In genomic region chr17:39484178-39484577, GRCh38 we compare ENCODE assay signal across 18 cellular contexts. TPM values are rescaled to one million over a fixed set of nuclear protein-coding genes. Genes with fewer than 3 reads are reported as not detected.
DNase-seq lines count a peak whose midpoint lies in the region; ATAC-seq and TF ChIP-seq lines count a peak whose summit lies in the region.
"Had no signal": no experiment of that assay in that cellular context is flagged by ENCODE, and none has a peak within 500 bp of the region (broad histone marks: within the 10 kb centered on the region; RNA-seq: fewer than 3 reads in every experiment).

No MANE protein-coding gene starts in this region.

- peaks cover 5% of the 10 kb centered on the region for H3K4me1 Mint-ChIP-seq in activated CD4-positive, alpha-beta T cell treated with anti-CD3 and anti-CD28 coated beads, Interleukin-2, amount 10 ng/mL, durations not matched to agents 7 days and 5 days
- H3K4me1 Mint-ChIP-seq in activated T-helper 2 cell treated with anti-CD3 and anti-CD28 coated beads, Interferon-gamma antibody, Interleukin-2, Interleukin-4, amounts not matched to agents 10 μg/mL and 5 μg/mL and 100 μg/mL, durations not matched to agents 14 hours and 24 hours and 36 hours (ENCODE audit: low read depth): peaks cover 7% of the 10 kb centered on the region

- H3K4me1 ChIP-seq in PC-9 (replicated peaks; ENCODE audit: insufficient read depth): peaks cover 35% of the 10 kb centered on the region
- H3K4me1 ChIP-seq: sigmoid colon, suprapubic skin had no signal

- no peak overlapping the region for H2AFZ ChIP-seq in PC-9

- H3K36me3 ChIP-seq in PC-9 (ENCODE audit: low read depth): peaks cover 25% of the 10 kb centered on the region; the same call in 1 of the 2 replicates

- H3K36me3 Mint-ChIP-seq in activated CD4-positive, alpha-beta T cell treated with anti-CD3 and anti-CD28 coated beads, Interleukin-2, amount 10 ng/mL, durations not matched to agents 7 days and 5 days (ENCODE audit: low read depth): peaks cover 18% of the 10 kb centered on the region
- peaks cover 34% of the 10 kb centered on the region for H3K36me3 Mint-ChIP-seq in activated T-helper 2 cell treated with anti-CD3 and anti-CD28 coated beads, Interferon-gamma antibody, Interleukin-2, Interleukin-4, amounts not matched to agents 10 μg/mL and 5 μg/mL and 100 μg/mL, durations not matched to agents 14 hours and 24 hours and 36 hours (ENCODE audit: low read depth)

- no TSS peak for BruUV-seq in PC-9 (replicated peaks; lab: Mats Ljungman, UMichigan)

- ATAC-seq in GM19351 (IDR thresholded peaks at IDR 0.05; ENCODE audit: unreplicated experiment) (peak; percentile 91), HG02884 (IDR thresholded peaks at IDR 0.05; ENCODE audit: unreplicated experiment) (peak; percentile 75)

- no peak for TF ChIP-seq CTCF in GM13976 (IDR thresholded peaks at IDR 0.05; ENCODE audit: borderline replicate concordance, control extremely low read depth, extremely low read depth, insufficient read depth, missing control alignments)
- TF ChIP-seq CTCF in PC-9 (conservative IDR thresholded peaks at IDR 0.05): no peak

- H3K79me2 ChIP-seq in PC-9 (ENCODE audit: low read depth): peaks cover 34% of the 10 kb centered on the region

- no peaks in the 10 kb centered on the region for H3K27me3 ChIP-seq in PC-9 (ENCODE audit: insufficient read depth, low read depth)
- H3K27me3 ChIP-seq: sigmoid colon, suprapubic skin had no signal

- no peaks in the 10 kb centered on the region for H3K9me3 Mint-ChIP-seq in activated CD4-positive, alpha-beta T cell treated with anti-CD3 and anti-CD28 coated beads, Interleukin-2, amount 10 ng/mL, durations not matched to agents 7 days and 5 days
- no peaks in the 10 kb centered on the region for H3K9me3 Mint-ChIP-seq in activated T-helper 2 cell treated with anti-CD3 and anti-CD28 coated beads, Interferon-gamma antibody, Interleukin-2, Interleukin-4, amounts not matched to agents 10 μg/mL and 5 μg/mL and 100 μg/mL, durations not matched to agents 14 hours and 24 hours and 36 hours

- H3K9me2 ChIP-seq in PC-9 (ENCODE audit: insufficient read depth): no peaks in the 10 kb centered on the region
- H3K9me2 ChIP-seq: SK-N-SH had no signal

- CTCF ChIA-PET in PC-9 (lab: Charles Lee): no interaction called here
- CTCF ChIA-PET in activated CD4-positive, alpha-beta T cell treated with anti-CD3 and anti-CD28 coated beads, Interleukin-2, amount 10 ng/mL, durations not matched to agents 7 days and 5 days (lab: Charles Lee): no interaction called here

- H4K20me1 ChIP-seq in PC-9 (ENCODE audit: insufficient read depth): peaks cover 18% of the 10 kb centered on the region; the same call in 1 of the 2 replicates

- no peaks in the 10 kb centered on the region for H3K9me3 ChIP-seq in PC-9 (ENCODE audit: insufficient read depth, low read depth)
- H3K9me3 ChIP-seq: sigmoid colon, SK-N-SH, suprapubic skin had no signal

- intact Hi-C loops in PC-9 (cut with micrococcal nuclease; ENCODE audit: unreplicated experiment): no loop called here
- intact Hi-C loops in activated T-helper 2 cell treated with anti-CD3 and anti-CD28 coated beads, Interferon-gamma antibody, Interleukin-2, Interleukin-4, amounts not matched to agents 10 μg/mL and 5 μg/mL and 100 μg/mL, durations not matched to agents 14 hours and 24 hours and 36 hours (cut with micrococcal nuclease): no loop called here

- DNase-seq in GM13976 (ENCODE audit: low spot score): peak; percentile 78
- DNase-seq in PC-9: no peak
- DNase-seq in activated CD4-positive, alpha-beta T cell treated with anti-CD3 and anti-CD28 coated beads, Interleukin-2, amount 10 ng/mL, durations not matched to agents 7 days and 5 days: no peak
- DNase-seq in dermis blood vessel endothelial cell: no peak
- DNase-seq in activated T-helper 2 cell treated with anti-CD3 and anti-CD28 coated beads, Interferon-gamma antibody, Interleukin-2, Interleukin-4, amounts not matched to agents 10 μg/mL and 5 μg/mL and 100 μg/mL, durations not matched to agents 14 hours and 24 hours and 36 hours (ENCODE audit: low spot score): no peak
- no peak for DNase-seq in NCI-H187 treated with DMSO at 0.1 percent for 48 hours (lab: John Stamatoyannopoulos, UW)
- DNase-seq: amniotic stem cell; H7; NCI-H187; NCI-H446 treated with DMSO at 0.1 percent for 48 hours; nucleus accumbens; OCI-M1; SK-N-SH; stimulated activated CD4-positive, alpha-beta T cell treated with anti-CD3 and anti-CD28 coated beads, Interleukin-2, amount 100 ng/mL, for 24 hours had no signal

- in situ Hi-C loops in GM13976 (cut with MboI; ENCODE audit: low sequenced_read_pairs, unreplicated experiment): no loop called here

- no peak overlapping the region for H3K4me3 ChIP-seq in PC-9
- H3K4me3 ChIP-seq: sigmoid colon, suprapubic skin had no signal

- POLR2A ChIA-PET in PC-9 (lab: Charles Lee; ENCODE audit: unreplicated experiment): no interaction called here
- POLR2A ChIA-PET in activated CD4-positive, alpha-beta T cell treated with anti-CD3 and anti-CD28 coated beads, Interleukin-2, amount 10 ng/mL, durations not matched to agents 7 days and 5 days (lab: Charles Lee): no interaction called here

- H3F3A ChIP-seq in PC-9 (ENCODE audit: insufficient read depth, low read depth): peaks cover 51% of the 10 kb centered on the region

- no peaks in the 10 kb centered on the region for H3K27me3 Mint-ChIP-seq in activated CD4-positive, alpha-beta T cell treated with anti-CD3 and anti-CD28 coated beads, Interleukin-2, amount 10 ng/mL, durations not matched to agents 7 days and 5 days
- no peaks in the 10 kb centered on the region for H3K27me3 Mint-ChIP-seq in activated T-helper 2 cell treated with anti-CD3 and anti-CD28 coated beads, Interferon-gamma antibody, Interleukin-2, Interleukin-4, amounts not matched to agents 10 μg/mL and 5 μg/mL and 100 μg/mL, durations not matched to agents 14 hours and 24 hours and 36 hours (ENCODE audit: low read depth)

- no peak overlapping the region for H3K4me3 Mint-ChIP-seq in activated CD4-positive, alpha-beta T cell treated with anti-CD3 and anti-CD28 coated beads, Interleukin-2, amount 10 ng/mL, durations not matched to agents 7 days and 5 days
- no peak overlapping the region for H3K4me3 Mint-ChIP-seq in activated T-helper 2 cell treated with anti-CD3 and anti-CD28 coated beads, Interferon-gamma antibody, Interleukin-2, Interleukin-4, amounts not matched to agents 10 μg/mL and 5 μg/mL and 100 μg/mL, durations not matched to agents 14 hours and 24 hours and 36 hours (ENCODE audit: low read depth)

- H3K27ac Mint-ChIP-seq in activated CD4-positive, alpha-beta T cell treated with anti-CD3 and anti-CD28 coated beads, Interleukin-2, amount 10 ng/mL, durations not matched to agents 7 days and 5 days: no peak overlapping the region
- no peak overlapping the region for H3K27ac Mint-ChIP-seq in activated T-helper 2 cell treated with anti-CD3 and anti-CD28 coated beads, Interferon-gamma antibody, Interleukin-2, Interleukin-4, amounts not matched to agents 10 μg/mL and 5 μg/mL and 100 μg/mL, durations not matched to agents 14 hours and 24 hours and 36 hours

- peak overlapping the region; percentile 92 for H3K27ac ChIP-seq in PC-9
- H3K27ac ChIP-seq: sigmoid colon, suprapubic skin had no signal

- no peak overlapping the region for H3K4me2 ChIP-seq in PC-9
- H3K4me2 ChIP-seq: SK-N-SH had no signal

RNA-seq across cellular contexts. Expression of gene CDK12, which starts 22.9 kb away (rescaled TPM):
- total RNA-seq in PC-9 (2021) (48.5 and 64.3 TPM in 2 replicates), dermis blood vessel endothelial cell (24.5 and 29.5 TPM in 2 replicates)
- 100 to 1,000 TPM in 1 of 2 experiments, 10 to 100 TPM in 1; 89.9 to 100 TPM for total RNA-seq in activated CD4-positive, alpha-beta T cell treated with anti-CD3 and anti-CD28 coated beads, Interleukin-2, amount 10 ng/mL, durations not matched to agents 7 days and 5 days
- total RNA-seq in activated T-helper 2 cell treated with anti-CD3 and anti-CD28 coated beads, Interferon-gamma antibody, Interleukin-2, Interleukin-4, amounts not matched to agents 10 μg/mL and 5 μg/mL and 100 μg/mL, durations not matched to agents 14 hours and 24 hours and 36 hours: 83.9 TPM in 2 replicates

RNA-seq across cellular contexts. Expression of gene MED1, which starts 33.1 kb away (rescaled TPM):
- total RNA-seq in PC-9 (2021) (23.2 and 35.7 TPM in 2 replicates), dermis blood vessel endothelial cell (18.9 and 32.2 TPM in 2 replicates)
- 10 to 100 TPM; 55.8 to 59.1 TPM for total RNA-seq in activated CD4-positive, alpha-beta T cell treated with anti-CD3 and anti-CD28 coated beads, Interleukin-2, amount 10 ng/mL, durations not matched to agents 7 days and 5 days
- total RNA-seq in activated T-helper 2 cell treated with anti-CD3 and anti-CD28 coated beads, Interferon-gamma antibody, Interleukin-2, Interleukin-4, amounts not matched to agents 10 μg/mL and 5 μg/mL and 100 μg/mL, durations not matched to agents 14 hours and 24 hours and 36 hours: 63.7 and 64.1 TPM in 2 replicates
